ENCODE assay signal across 1 cellular context in genomic region chr21:33948951-33949444, GRCh38.
TF ChIP-seq lines count a peak whose summit lies in the region.

No MANE protein-coding gene starts in this region.

TF ChIP-seq in K562, 482 proteins besides CTCF, POLR2A, EP300 and RAD21 (continued from another document):
- TF ChIP-seq ZNF592 (IDR thresholded peaks at IDR 0.05) (peak; percentile 36; the same call in 1 of the 2 replicates), SMAD4 (CRISPR knock-in tag; conservative IDR thresholded peaks at IDR 0.05) (peak; percentile 14; the same call in 1 of the 2 replicates), KLF6 (CRISPR knock-in tag; IDR thresholded peaks at IDR 0.05; ENCODE audit: borderline replicate concordance) (0 out of 2 replicates have a peak, but pooled peaks have one; percentile 28), BHLHE40 (IDR thresholded peaks at IDR 0.05; ENCODE audit: low read length) (no peak)
TF ChIP-seq in K562: peak in this region for 6.
